ENCODE assay signal across 28 cellular contexts in genomic region chr6:16162003-16162402, GRCh38.
"Had no signal": no experiment of that assay in that cellular context is flagged by ENCODE, and none has a peak within 500 bp of the region (broad histone marks: within the 10 kb centered on the region; RNA-seq: fewer than 3 reads in every experiment).

No MANE protein-coding gene starts in this region.

- H3K9me3 Mint-ChIP-seq: activated naive CD4-positive, alpha-beta T cell treated with anti-CD3 and anti-CD28 coated beads, Interleukin-2, amount 50 U/mL, for 24 hours; activated T-cell treated with anti-CD3 and anti-CD28 coated beads, Interleukin-2, amount 50 U/mL, for 4 hours; activated T-helper 2 cell treated with anti-CD3 and anti-CD28 coated beads, Interferon-gamma antibody, Interleukin-2, Interleukin-4, amounts not matched to agents 10 μg/mL and 5 μg/mL and 100 μg/mL, durations not matched to agents 14 hours and 24 hours and 36 hours; nephron progenitor cell had no signal

- FAIRE-seq: endothelial cell of umbilical vein, keratinocyte had no signal

- ATAC-seq: activated CD4-positive, alpha-beta T cell treated with anti-CD3 and anti-CD28 coated beads for 36 hours; body of pancreas; gastroesophageal sphincter; left cardiac atrium; sciatic nerve; SK-N-SH treated with all-trans-retinoic acid at 6 μM for 48 hours had no signal

- H3K27ac ChIP-seq: adrenal gland, body of pancreas, coronary artery, gastroesophageal sphincter, hepatocyte, neutrophil, skin epidermis, testis, transverse colon had no signal

- H3K27me3 Mint-ChIP-seq: naive B cell had no signal

- H2AFZ ChIP-seq: hepatocyte had no signal

- H3K4me1 Mint-ChIP-seq: naive B cell had no signal

- H3K4me3 ChIP-seq: adrenal gland, body of pancreas, coronary artery, gastroesophageal sphincter, hepatocyte, skin epidermis, testis, transverse colon had no signal

- DNase-seq: activated CD4-positive, alpha-beta T cell treated with anti-CD3 and anti-CD28 coated beads for 36 hours; activated CD4-positive, CD25-positive, alpha-beta regulatory T cell; activated CD8-positive, alpha-beta memory T cell treated with anti-CD3 and anti-CD28 coated beads for 24 hours; activated CD8-positive, alpha-beta memory T cell treated with anti-CD3 and anti-CD28 coated beads, Interleukin-2, amount 50 U/mL, for 4 hours; activated T-cell treated with anti-CD3 and anti-CD28 coated beads, Interleukin-2, amount 50 U/mL, for 4 hours; adrenal gland; aorta; body of pancreas; left cardiac atrium; mammary epithelial cell; naive B cell; nephron progenitor cell; stimulated activated CD4-positive, alpha-beta T cell treated with anti-CD3 and anti-CD28 coated beads, Interleukin-12 subunit alpha, Interleukin-12 subunit beta, amount 100 ng/mL, for 4 hours; stimulated activated CD4-positive, alpha-beta T cell treated with anti-CD3 and anti-CD28 coated beads, Interleukin-4, amount 100 ng/mL, for 1 hour; testis; transverse colon had no signal

- H3K4me2 ChIP-seq: hepatocyte had no signal

- H3K27me3 ChIP-seq: adrenal gland, body of pancreas, gastroesophageal sphincter, hepatocyte, testis, transverse colon had no signal

- H3K4me1 ChIP-seq: body of pancreas, testis, transverse colon had no signal

- H3K36me3 ChIP-seq: adrenal gland, gastroesophageal sphincter, neutrophil, transverse colon had no signal

- H3K27ac Mint-ChIP-seq: activated CD4-positive, alpha-beta T cell treated with anti-CD3 and anti-CD28 coated beads for 36 hours; activated naive CD4-positive, alpha-beta T cell treated with anti-CD3 and anti-CD28 coated beads, Interleukin-2, amount 50 U/mL, for 24 hours; activated T-helper 2 cell treated with anti-CD3 and anti-CD28 coated beads, Interferon-gamma antibody, Interleukin-2, Interleukin-4, amounts not matched to agents 10 μg/mL and 5 μg/mL and 100 μg/mL, durations not matched to agents 14 hours and 24 hours and 36 hours; nephron progenitor cell; progenitor cell of endocrine pancreas had no signal

- H3K79me2 ChIP-seq: hepatocyte had no signal

- H3K4me3 Mint-ChIP-seq: activated CD4-positive, alpha-beta T cell treated with anti-CD3 and anti-CD28 coated beads for 36 hours; activated naive CD4-positive, alpha-beta T cell treated with anti-CD3 and anti-CD28 coated beads, Interleukin-2, amount 50 U/mL, for 24 hours; activated T-cell treated with anti-CD3 and anti-CD28 coated beads, Interleukin-2, amount 50 U/mL, for 4 hours; naive B cell; nephron progenitor cell had no signal

- H3K9me3 ChIP-seq: adrenal gland, body of pancreas, gastroesophageal sphincter, neutrophil, testis, transverse colon had no signal
